ENCODE assay signal across 1 cellular context in the genomic region with DNA sequence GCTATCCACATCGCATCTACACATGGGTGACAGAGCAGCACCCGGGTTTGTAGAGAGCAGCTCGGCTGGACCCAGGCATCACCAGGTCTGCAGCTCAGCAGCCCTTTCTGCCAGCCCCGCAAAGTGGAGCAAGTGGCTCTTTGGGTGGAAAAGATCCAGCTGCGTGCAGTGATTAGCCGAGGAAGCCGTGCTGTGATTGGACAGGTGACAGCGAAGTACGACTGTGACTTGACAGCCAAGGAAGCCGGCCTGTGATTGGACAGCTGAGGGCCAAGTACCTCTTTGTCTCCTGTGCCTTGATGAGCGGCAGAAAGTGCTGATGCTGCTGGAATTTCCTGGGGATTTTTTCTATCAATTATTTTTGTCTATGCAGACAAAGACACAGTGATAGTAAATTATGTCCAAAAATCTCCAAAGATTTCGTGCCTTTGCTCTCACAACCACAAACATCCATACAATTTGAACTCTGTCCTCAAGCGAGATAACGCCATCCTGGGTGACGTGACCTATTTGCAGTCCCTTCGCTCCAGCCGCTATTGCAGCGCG.
TF ChIP-seq lines count a peak whose summit lies in the region.

No MANE protein-coding gene starts in this region.

TF ChIP-seq in HepG2, 621 proteins besides CTCF, POLR2A, EP300 and RAD21 (continued from another document and continues in another):
- TF ChIP-seq, protein P1, sequence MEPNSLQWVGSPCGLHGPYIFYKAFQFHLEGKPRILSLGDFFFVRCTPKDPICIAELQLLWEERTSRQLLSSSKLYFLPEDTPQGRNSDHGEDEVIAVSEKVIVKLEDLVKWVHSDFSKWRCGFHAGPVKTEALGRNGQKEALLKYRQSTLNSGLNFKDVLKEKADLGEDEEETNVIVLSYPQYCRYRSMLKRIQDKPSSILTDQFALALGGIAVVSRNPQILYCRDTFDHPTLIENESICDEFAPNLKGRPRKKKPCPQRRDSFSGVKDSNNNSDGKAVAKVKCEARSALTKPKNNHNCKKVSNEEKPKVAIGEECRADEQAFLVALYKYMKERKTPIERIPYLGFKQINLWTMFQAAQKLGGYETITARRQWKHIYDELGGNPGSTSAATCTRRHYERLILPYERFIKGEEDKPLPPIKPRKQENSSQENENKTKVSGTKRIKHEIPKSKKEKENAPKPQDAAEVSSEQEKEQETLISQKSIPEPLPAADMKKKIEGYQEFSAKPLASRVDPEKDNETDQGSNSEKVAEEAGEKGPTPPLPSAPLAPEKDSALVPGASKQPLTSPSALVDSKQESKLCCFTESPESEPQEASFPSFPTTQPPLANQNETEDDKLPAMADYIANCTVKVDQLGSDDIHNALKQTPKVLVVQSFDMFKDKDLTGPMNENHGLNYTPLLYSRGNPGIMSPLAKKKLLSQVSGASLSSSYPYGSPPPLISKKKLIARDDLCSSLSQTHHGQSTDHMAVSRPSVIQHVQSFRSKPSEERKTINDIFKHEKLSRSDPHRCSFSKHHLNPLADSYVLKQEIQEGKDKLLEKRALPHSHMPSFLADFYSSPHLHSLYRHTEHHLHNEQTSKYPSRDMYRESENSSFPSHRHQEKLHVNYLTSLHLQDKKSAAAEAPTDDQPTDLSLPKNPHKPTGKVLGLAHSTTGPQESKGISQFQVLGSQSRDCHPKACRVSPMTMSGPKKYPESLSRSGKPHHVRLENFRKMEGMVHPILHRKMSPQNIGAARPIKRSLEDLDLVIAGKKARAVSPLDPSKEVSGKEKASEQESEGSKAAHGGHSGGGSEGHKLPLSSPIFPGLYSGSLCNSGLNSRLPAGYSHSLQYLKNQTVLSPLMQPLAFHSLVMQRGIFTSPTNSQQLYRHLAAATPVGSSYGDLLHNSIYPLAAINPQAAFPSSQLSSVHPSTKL (CRISPR knock-in tag; IDR thresholded peaks at IDR 0.05), result peak; percentile 69
- TF ChIP-seq MAFF (IDR thresholded peaks at IDR 0.05; ENCODE audit: low read depth, low read length) (peak; percentile 99), ARHGAP35 (CRISPR knock-in tag; IDR thresholded peaks at IDR 0.05; ENCODE audit: borderline replicate concordance) (no peak), POGZ (CRISPR knock-in tag; IDR thresholded peaks at IDR 0.05) (peak; percentile 35; the same call in 1 of the 2 replicates), ATM (IDR thresholded peaks at IDR 0.05; ENCODE audit: borderline replicate concordance) (no peak), MATR3 (CRISPR knock-in tag; IDR thresholded peaks at IDR 0.05) (no peak), MTA1 (CRISPR knock-in tag; IDR thresholded peaks at IDR 0.05; ENCODE audit: borderline replicate concordance) (no peak), FOXA1 (IDR thresholded peaks at IDR 0.05) (no peak), FOXA1 (CRISPR knock-in tag; IDR thresholded peaks at IDR 0.05) (no peak), HDAC1 (CRISPR knock-in tag; IDR thresholded peaks at IDR 0.05) (peak; percentile 25; the same call in 1 of the 2 replicates), JUNB (CRISPR knock-in tag; IDR thresholded peaks at IDR 0.05; ENCODE audit: borderline replicate concordance) (no peak), ZNF256 (CRISPR knock-in tag; conservative IDR thresholded peaks at IDR 0.05) (no peak), DPF2 (CRISPR knock-in tag; IDR thresholded peaks at IDR 0.05; ENCODE audit: borderline replicate concordance, low read depth) (no peak)
- TF ChIP-seq, protein P2, sequence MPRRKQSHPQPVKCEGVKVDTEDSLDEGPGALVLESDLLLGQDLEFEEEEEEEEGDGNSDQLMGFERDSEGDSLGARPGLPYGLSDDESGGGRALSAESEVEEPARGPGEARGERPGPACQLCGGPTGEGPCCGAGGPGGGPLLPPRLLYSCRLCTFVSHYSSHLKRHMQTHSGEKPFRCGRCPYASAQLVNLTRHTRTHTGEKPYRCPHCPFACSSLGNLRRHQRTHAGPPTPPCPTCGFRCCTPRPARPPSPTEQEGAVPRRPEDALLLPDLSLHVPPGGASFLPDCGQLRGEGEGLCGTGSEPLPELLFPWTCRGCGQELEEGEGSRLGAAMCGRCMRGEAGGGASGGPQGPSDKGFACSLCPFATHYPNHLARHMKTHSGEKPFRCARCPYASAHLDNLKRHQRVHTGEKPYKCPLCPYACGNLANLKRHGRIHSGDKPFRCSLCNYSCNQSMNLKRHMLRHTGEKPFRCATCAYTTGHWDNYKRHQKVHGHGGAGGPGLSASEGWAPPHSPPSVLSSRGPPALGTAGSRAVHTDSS (CRISPR knock-in tag; conservative IDR thresholded peaks at IDR 0.05), result no peak
- TF ChIP-seq, protein P3, sequence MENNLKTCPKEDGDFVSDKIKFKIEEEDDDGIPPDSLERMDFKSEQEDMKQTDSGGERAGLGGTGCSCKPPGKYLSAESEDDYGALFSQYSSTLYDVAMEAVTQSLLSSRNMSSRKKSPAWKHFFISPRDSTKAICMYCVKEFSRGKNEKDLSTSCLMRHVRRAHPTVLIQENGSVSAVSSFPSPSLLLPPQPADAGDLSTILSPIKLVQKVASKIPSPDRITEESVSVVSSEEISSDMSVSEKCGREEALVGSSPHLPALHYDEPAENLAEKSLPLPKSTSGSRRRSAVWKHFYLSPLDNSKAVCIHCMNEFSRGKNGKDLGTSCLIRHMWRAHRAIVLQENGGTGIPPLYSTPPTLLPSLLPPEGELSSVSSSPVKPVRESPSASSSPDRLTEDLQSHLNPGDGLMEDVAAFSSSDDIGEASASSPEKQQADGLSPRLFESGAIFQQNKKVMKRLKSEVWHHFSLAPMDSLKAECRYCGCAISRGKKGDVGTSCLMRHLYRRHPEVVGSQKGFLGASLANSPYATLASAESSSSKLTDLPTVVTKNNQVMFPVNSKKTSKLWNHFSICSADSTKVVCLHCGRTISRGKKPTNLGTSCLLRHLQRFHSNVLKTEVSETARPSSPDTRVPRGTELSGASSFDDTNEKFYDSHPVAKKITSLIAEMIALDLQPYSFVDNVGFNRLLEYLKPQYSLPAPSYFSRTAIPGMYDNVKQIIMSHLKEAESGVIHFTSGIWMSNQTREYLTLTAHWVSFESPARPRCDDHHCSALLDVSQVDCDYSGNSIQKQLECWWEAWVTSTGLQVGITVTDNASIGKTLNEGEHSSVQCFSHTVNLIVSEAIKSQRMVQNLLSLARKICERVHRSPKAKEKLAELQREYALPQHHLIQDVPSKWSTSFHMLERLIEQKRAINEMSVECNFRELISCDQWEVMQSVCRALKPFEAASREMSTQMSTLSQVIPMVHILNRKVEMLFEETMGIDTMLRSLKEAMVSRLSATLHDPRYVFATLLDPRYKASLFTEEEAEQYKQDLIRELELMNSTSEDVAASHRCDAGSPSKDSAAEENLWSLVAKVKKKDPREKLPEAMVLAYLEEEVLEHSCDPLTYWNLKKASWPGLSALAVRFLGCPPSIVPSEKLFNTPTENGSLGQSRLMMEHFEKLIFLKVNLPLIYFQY (CRISPR knock-in tag; IDR thresholded peaks at IDR 0.05; ENCODE audit: borderline replicate concordance), result no peak
- TF ChIP-seq, protein P4, sequence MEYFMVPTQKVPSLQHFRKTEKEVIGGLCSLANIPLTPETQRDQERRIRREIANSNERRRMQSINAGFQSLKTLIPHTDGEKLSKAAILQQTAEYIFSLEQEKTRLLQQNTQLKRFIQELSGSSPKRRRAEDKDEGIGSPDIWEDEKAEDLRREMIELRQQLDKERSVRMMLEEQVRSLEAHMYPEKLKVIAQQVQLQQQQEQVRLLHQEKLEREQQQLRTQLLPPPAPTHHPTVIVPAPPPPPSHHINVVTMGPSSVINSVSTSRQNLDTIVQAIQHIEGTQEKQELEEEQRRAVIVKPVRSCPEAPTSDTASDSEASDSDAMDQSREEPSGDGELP (IDR thresholded peaks at IDR 0.05; ENCODE audit: borderline replicate concordance, low read depth), result peak; percentile 45; the same call in 1 of the 2 replicates
- TF ChIP-seq, protein P5, sequence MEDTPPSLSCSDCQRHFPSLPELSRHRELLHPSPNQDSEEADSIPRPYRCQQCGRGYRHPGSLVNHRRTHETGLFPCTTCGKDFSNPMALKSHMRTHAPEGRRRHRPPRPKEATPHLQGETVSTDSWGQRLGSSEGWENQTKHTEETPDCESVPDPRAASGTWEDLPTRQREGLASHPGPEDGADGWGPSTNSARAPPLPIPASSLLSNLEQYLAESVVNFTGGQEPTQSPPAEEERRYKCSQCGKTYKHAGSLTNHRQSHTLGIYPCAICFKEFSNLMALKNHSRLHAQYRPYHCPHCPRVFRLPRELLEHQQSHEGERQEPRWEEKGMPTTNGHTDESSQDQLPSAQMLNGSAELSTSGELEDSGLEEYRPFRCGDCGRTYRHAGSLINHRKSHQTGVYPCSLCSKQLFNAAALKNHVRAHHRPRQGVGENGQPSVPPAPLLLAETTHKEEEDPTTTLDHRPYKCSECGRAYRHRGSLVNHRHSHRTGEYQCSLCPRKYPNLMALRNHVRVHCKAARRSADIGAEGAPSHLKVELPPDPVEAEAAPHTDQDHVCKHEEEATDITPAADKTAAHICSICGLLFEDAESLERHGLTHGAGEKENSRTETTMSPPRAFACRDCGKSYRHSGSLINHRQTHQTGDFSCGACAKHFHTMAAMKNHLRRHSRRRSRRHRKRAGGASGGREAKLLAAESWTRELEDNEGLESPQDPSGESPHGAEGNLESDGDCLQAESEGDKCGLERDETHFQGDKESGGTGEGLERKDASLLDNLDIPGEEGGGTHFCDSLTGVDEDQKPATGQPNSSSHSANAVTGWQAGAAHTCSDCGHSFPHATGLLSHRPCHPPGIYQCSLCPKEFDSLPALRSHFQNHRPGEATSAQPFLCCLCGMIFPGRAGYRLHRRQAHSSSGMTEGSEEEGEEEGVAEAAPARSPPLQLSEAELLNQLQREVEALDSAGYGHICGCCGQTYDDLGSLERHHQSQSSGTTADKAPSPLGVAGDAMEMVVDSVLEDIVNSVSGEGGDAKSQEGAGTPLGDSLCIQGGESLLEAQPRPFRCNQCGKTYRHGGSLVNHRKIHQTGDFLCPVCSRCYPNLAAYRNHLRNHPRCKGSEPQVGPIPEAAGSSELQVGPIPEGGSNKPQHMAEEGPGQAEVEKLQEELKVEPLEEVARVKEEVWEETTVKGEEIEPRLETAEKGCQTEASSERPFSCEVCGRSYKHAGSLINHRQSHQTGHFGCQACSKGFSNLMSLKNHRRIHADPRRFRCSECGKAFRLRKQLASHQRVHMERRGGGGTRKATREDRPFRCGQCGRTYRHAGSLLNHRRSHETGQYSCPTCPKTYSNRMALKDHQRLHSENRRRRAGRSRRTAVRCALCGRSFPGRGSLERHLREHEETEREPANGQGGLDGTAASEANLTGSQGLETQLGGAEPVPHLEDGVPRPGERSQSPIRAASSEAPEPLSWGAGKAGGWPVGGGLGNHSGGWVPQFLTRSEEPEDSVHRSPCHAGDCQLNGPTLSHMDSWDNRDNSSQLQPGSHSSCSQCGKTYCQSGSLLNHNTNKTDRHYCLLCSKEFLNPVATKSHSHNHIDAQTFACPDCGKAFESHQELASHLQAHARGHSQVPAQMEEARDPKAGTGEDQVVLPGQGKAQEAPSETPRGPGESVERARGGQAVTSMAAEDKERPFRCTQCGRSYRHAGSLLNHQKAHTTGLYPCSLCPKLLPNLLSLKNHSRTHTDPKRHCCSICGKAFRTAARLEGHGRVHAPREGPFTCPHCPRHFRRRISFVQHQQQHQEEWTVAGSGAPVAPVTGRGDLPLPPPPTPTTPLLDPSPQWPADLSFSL (CRISPR knock-in tag; IDR thresholded peaks at IDR 0.05), result no peak
- TF ChIP-seq, protein P6, sequence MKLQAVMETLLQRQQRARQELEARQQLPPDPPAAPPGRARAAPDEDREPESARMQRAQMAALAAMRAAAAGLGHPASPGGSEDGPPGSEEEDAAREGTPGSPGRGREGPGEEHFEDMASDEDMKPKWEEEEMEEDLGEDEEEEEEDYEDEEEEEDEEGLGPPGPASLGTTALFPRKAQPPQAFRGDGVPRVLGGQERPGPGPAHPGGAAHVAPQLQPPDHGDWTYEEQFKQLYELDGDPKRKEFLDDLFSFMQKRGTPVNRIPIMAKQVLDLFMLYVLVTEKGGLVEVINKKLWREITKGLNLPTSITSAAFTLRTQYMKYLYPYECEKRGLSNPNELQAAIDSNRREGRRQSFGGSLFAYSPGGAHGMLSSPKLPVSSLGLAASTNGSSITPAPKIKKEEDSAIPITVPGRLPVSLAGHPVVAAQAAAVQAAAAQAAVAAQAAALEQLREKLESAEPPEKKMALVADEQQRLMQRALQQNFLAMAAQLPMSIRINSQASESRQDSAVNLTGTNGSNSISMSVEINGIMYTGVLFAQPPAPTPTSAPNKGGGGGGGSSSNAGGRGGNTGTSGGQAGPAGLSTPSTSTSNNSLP (IDR thresholded peaks at IDR 0.05; ENCODE audit: low read depth, low read length), result peak; percentile 26; the same call in 1 of the 2 replicates
- TF ChIP-seq, protein P7, sequence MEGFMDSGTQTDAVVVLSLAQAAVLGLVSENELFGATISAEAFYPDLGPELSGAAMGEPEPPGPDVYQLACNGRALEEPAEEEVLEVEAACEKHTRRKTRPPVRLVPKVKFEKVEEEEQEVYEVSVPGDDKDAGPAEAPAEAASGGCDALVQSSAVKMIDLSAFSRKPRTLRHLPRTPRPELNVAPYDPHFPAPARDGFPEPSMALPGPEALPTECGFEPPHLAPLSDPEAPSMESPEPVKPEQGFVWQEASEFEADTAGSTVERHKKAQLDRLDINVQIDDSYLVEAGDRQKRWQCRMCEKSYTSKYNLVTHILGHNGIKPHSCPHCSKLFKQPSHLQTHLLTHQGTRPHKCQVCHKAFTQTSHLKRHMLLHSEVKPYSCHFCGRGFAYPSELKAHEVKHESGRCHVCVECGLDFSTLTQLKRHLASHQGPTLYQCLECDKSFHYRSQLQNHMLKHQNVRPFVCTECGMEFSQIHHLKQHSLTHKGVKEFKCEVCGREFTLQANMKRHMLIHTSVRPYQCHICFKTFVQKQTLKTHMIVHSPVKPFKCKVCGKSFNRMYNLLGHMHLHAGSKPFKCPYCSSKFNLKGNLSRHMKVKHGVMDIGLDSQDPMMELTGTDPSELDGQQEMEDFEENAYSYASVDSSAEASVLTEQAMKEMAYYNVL (CRISPR knock-in tag; IDR thresholded peaks at IDR 0.05; ENCODE audit: borderline replicate concordance), result no peak
- TF ChIP-seq, protein P8, sequence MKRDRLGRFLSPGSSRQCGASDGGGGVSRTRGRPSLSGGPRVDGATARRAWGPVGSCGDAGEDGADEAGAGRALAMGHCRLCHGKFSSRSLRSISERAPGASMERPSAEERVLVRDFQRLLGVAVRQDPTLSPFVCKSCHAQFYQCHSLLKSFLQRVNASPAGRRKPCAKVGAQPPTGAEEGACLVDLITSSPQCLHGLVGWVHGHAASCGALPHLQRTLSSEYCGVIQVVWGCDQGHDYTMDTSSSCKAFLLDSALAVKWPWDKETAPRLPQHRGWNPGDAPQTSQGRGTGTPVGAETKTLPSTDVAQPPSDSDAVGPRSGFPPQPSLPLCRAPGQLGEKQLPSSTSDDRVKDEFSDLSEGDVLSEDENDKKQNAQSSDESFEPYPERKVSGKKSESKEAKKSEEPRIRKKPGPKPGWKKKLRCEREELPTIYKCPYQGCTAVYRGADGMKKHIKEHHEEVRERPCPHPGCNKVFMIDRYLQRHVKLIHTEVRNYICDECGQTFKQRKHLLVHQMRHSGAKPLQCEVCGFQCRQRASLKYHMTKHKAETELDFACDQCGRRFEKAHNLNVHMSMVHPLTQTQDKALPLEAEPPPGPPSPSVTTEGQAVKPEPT (CRISPR knock-in tag; IDR thresholded peaks at IDR 0.05; ENCODE audit: low read depth), result 0 out of 2 replicates have a peak, but pooled peaks have one; percentile 43
